1 cellular context compared by ENCODE assay signal in genomic region chr12:115972241-115972640, GRCh38.
TF ChIP-seq lines count a peak whose summit lies in the region.

No MANE protein-coding gene starts in this region.

TF ChIP-seq in GM23338, 12 proteins besides CTCF, POLR2A, EP300 and RAD21 (continued from another document):
- no peak for TF ChIP-seq REST (IDR thresholded peaks at IDR 0.05; ENCODE audit: unreplicated experiment)
- TF ChIP-seq ZNF331 (CRISPR knock-in tag; IDR thresholded peaks at IDR 0.05; ENCODE audit: low read depth) = no peak
- TF ChIP-seq STAT1 (IDR thresholded peaks at IDR 0.05; ENCODE audit: unreplicated experiment) = no peak
- no peak for TF ChIP-seq CREB1 (CRISPR knock-in tag; IDR thresholded peaks at IDR 0.05; ENCODE audit: low read depth)
- TF ChIP-seq POLR2AphosphoS5 (IDR thresholded peaks at IDR 0.05; ENCODE audit: low read depth) = no peak
- TF ChIP-seq ZNF114 (CRISPR knock-in tag; IDR thresholded peaks at IDR 0.05) = no peak
- no peak for TF ChIP-seq JUNB (IDR thresholded peaks at IDR 0.05; ENCODE audit: unreplicated experiment)
- TF ChIP-seq ZNF462 (CRISPR knock-in tag; IDR thresholded peaks at IDR 0.05) = no peak
